In the genomic region with DNA sequence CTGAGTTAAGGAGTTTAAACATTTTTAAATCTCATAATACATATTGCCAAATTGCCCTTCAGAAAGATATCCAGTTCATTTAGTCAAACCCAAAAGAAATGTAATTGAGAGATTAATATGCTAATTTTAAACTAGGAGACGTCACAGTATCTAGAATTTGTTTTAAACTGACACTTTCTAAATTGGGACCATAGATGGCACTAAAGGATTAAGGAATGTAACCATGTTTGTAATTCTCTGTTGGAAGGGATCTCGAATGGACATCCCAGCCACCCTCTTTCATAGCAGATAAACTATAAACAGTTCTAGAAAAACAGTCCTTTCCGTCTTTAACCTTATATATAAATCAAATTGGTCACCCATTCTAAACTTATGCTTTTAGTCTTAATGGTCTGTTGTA, we compare ENCODE assay signal across 8 cellular contexts.
DNase-seq lines count a peak whose midpoint lies in the region; ATAC-seq, FAIRE-seq and TF ChIP-seq lines count a peak whose summit lies in the region.

No MANE protein-coding gene starts in this region.

- no peaks in the 10 kb centered on the region for H3K36me3 ChIP-seq in RWPE2 (ENCODE audit: low read depth)

- no peaks in the 10 kb centered on the region for H3K9me3 ChIP-seq in RWPE2 (ENCODE audit: severe bottlenecking)

- H3K27ac ChIP-seq in RWPE2 (ENCODE audit: poor library complexity, severe bottlenecking) = no peak overlapping the region

- H3K4me3 ChIP-seq in LNCaP clone FGC (ENCODE audit: low read depth, low read length) = no peak overlapping the region
- H3K4me3 ChIP-seq in RWPE2 (ENCODE audit: severe bottlenecking) = no peak overlapping the region

- peak; percentile 70 for DNase-seq in COLO829 (ENCODE audit: low spot score)
- peak; percentile 10 for DNase-seq in LNCaP clone FGC (ENCODE audit: low read depth)
- DNase-seq in RWPE2 (ENCODE audit: low spot score) = no peak
- no peak for DNase-seq in OCI-M2 (lab: John Stamatoyannopoulos, UW; ENCODE audit: unreplicated experiment)
- no peak for DNase-seq in central memory CD4-positive, alpha-beta T cell

- no peaks in the 10 kb centered on the region for H3K27me3 ChIP-seq in RWPE2 (ENCODE audit: insufficient read depth, poor library complexity, severe bottlenecking)

- no peaks in the 10 kb centered on the region for H3K4me1 ChIP-seq in RWPE2 (ENCODE audit: insufficient read depth, poor library complexity, severe bottlenecking)

- peak; percentile 58; the same call in 1 of the 3 replicates for ATAC-seq in RWPE2 (ENCODE audit: low read depth)
- ATAC-seq in GM19351 (IDR thresholded peaks at IDR 0.05; ENCODE audit: unreplicated experiment) = no peak
- ATAC-seq in HG02798 (IDR thresholded peaks at IDR 0.05; ENCODE audit: poor library complexity, unreplicated experiment) = no peak

- peak; percentile 97 for FAIRE-seq in islet of Langerhans (lab: Jason Lieb, UNC)

- TF ChIP-seq CTCF in LNCaP clone FGC (IDR thresholded peaks at IDR 0.05; ENCODE audit: control insufficient read depth, extremely low read depth, insufficient read depth) (peak; percentile 64), RWPE2 (IDR thresholded peaks at IDR 0.05; ENCODE audit: poor library complexity, severe bottlenecking) (peak; percentile 58)

Comparison
In these comparisons a context has a peak if more than half of its experiments do, and no peak if none do; other contexts are left out.
1. DNase-seq: peak in COLO829 (single experiment) and LNCaP clone FGC (single experiment); none in RWPE2 (single experiment), OCI-M2 (single experiment) and central memory CD4-positive, alpha-beta T cell (single experiment).